ENCODE assay signal across 1 cellular context in the genomic region with DNA sequence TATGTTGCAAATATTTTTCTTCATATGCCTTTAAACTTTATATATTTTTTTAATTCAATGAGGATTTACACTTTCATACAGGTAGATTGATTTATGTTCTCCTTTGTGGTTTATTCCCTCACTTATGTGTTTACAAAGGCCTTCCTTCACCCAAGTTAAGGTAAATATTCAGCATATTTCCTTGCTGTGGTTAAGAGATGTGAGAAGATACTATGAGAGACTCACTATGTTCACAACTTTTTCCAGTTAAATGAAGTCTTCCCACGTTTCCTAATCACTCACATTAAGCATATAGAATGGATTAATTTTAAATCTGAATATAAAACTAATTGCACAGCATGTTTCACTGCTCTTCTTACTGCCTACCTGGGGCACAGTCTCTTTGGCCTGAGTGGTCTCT.
TF ChIP-seq lines count a peak whose summit lies in the region.

No MANE protein-coding gene starts in this region.

TF ChIP-seq in SK-N-SH, 30 proteins besides CTCF, POLR2A, EP300 and RAD21 (continued from another document):
- TF ChIP-seq, protein P1, sequence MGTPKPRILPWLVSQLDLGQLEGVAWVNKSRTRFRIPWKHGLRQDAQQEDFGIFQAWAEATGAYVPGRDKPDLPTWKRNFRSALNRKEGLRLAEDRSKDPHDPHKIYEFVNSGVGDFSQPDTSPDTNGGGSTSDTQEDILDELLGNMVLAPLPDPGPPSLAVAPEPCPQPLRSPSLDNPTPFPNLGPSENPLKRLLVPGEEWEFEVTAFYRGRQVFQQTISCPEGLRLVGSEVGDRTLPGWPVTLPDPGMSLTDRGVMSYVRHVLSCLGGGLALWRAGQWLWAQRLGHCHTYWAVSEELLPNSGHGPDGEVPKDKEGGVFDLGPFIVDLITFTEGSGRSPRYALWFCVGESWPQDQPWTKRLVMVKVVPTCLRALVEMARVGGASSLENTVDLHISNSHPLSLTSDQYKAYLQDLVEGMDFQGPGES (IDR thresholded peaks at IDR 0.05; ENCODE audit: low read depth, low read length): no peak
- TF ChIP-seq, protein P2, sequence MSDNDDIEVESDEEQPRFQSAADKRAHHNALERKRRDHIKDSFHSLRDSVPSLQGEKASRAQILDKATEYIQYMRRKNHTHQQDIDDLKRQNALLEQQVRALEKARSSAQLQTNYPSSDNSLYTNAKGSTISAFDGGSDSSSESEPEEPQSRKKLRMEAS (IDR thresholded peaks at IDR 0.05; ENCODE audit: low read depth): no peak
- TF ChIP-seq, protein P3, sequence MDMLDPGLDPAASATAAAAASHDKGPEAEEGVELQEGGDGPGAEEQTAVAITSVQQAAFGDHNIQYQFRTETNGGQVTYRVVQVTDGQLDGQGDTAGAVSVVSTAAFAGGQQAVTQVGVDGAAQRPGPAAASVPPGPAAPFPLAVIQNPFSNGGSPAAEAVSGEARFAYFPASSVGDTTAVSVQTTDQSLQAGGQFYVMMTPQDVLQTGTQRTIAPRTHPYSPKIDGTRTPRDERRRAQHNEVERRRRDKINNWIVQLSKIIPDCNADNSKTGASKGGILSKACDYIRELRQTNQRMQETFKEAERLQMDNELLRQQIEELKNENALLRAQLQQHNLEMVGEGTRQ (IDR thresholded peaks at IDR 0.05; ENCODE audit: borderline replicate concordance, low read depth, low read length): no peak
- no peak for TF ChIP-seq GATA2 (CRISPR knock-in tag; IDR thresholded peaks at IDR 0.05)
- TF ChIP-seq TCF12 (IDR thresholded peaks at IDR 0.05): no peak
- TF ChIP-seq YY1 (IDR thresholded peaks at IDR 0.05; ENCODE audit: low read depth): no peak
- TF ChIP-seq, protein P4, sequence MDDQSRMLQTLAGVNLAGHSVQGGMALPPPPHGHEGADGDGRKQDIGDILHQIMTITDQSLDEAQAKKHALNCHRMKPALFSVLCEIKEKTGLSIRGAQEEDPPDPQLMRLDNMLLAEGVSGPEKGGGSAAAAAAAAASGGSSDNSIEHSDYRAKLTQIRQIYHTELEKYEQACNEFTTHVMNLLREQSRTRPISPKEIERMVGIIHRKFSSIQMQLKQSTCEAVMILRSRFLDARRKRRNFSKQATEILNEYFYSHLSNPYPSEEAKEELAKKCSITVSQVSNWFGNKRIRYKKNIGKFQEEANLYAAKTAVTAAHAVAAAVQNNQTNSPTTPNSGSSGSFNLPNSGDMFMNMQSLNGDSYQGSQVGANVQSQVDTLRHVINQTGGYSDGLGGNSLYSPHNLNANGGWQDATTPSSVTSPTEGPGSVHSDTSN (IDR thresholded peaks at IDR 0.05): no peak
- no peak for TF ChIP-seq MXI1 (IDR thresholded peaks at IDR 0.05; ENCODE audit: low read depth, low read length)
- TF ChIP-seq EZH2phosphoT487 (IDR thresholded peaks at IDR 0.05; ENCODE audit: borderline replicate concordance, low read depth): no peak
